8 cellular contexts compared by ENCODE assay signal in genomic region chr17:1577186-1577585, GRCh38. TPM values are rescaled to one million over a fixed set of nuclear protein-coding genes. Genes with fewer than 3 reads are reported as not detected.
DNase-seq lines count a peak whose midpoint lies in the region; ATAC-seq, FAIRE-seq and TF ChIP-seq lines count a peak whose summit lies in the region.

No MANE protein-coding gene starts in this region.

- no peaks in the 10 kb centered on the region for H4K20me1 ChIP-seq in GM12878 (ENCODE audit: control insufficient read depth, insufficient read depth)

- intact Hi-C loops in GM12878 (cut with micrococcal nuclease; ENCODE audit: unreplicated experiment) = loop anchor here (1.0 to 2.0 kb wide), 2 partner anchors 16 to 50 kb away; no protein-coding TSS in a partner anchor

- no peak overlapping the region for H3K4me3 Mint-ChIP-seq in stimulated activated memory B cell treated with anti-CD40 and anti-IgM and Interleukin-4, amounts not matched to agents 10 μg/mL and 1 μg/mL and 100 μg/mL, for 72 hours
- no peak overlapping the region for H3K4me3 Mint-ChIP-seq in progenitor cell of endocrine pancreas (ENCODE audit: low read depth)

- H3K9ac ChIP-seq in GM12878 (ENCODE audit: control insufficient read depth, insufficient read depth, low read length) = peak overlapping the region; percentile 59

- no TSS peak for BruUV-seq in GM12878 (replicated peaks; lab: Mats Ljungman, UMichigan)

- peaks cover 35% of the 10 kb centered on the region for H3K36me3 Mint-ChIP-seq in stimulated activated memory B cell treated with anti-CD40 and anti-IgM and Interleukin-4, amounts not matched to agents 10 μg/mL and 1 μg/mL and 100 μg/mL, for 72 hours
- peaks cover 2% of the 10 kb centered on the region for H3K36me3 Mint-ChIP-seq in progenitor cell of endocrine pancreas (ENCODE audit: insufficient read depth)

- no peaks in the 10 kb centered on the region; a peak in 1 of 4 replicates for H3K36me3 ChIP-seq in GM12878 (ENCODE audit: control insufficient read depth in 2 of 2, insufficient read depth in 2 of 2, low read length in 1 of 2)

- peaks cover 10% of the 10 kb centered on the region for H3K4me1 ChIP-seq in GM12878 (ENCODE audit: control insufficient read depth, insufficient read depth, low read length)

- TF ChIP-seq POLR2A in GM12878 (IDR thresholded peaks at IDR 0.05; ENCODE audit: low read depth, low read length) = 0 out of 2 replicates have a peak, but pooled peaks have one; percentile 34

- SMC1A ChIA-PET in GM12878 (lab: Charles Lee; ENCODE audit: uncharacterized antibody, unreplicated experiment) = interaction anchor here (0.9 to 3.4 kb wide), 7 partner anchors 13 to 212 kb away, joined by 3 to 19 read pairs (median 5); no protein-coding TSS in a partner anchor

- H3K79me2 ChIP-seq in GM12878 (ENCODE audit: control insufficient read depth, insufficient read depth, low read length) = no peaks in the 10 kb centered on the region

- ATAC-seq in GM12878 (peak; percentile 43), HG02798 (IDR thresholded peaks at IDR 0.05; ENCODE audit: poor library complexity, unreplicated experiment) (no peak)
- peak; percentile 17 for ATAC-seq in stimulated activated memory B cell treated with anti-CD40 and anti-IgM and Interleukin-4, amounts not matched to agents 10 μg/mL and 1 μg/mL and 100 μg/mL, for 72 hours

- H3K4me3 ChIP-seq in GM12878 = no peak overlapping the region

- no peak for TF ChIP-seq RAD21 in GM12878 (IDR thresholded peaks at IDR 0.05; ENCODE audit: insufficient read depth, low read depth, low read length)

- RAD21 ChIA-PET in GM12878 (lab: Charles Lee; ENCODE audit: unreplicated experiment) = interaction anchor here (0.6 to 10.1 kb wide), 5 partner anchors 11 to 62 kb away, joined by 3 to 317 read pairs (median 3); partner anchors contain the start of gene SLC43A2

- H3K27ac Mint-ChIP-seq in stimulated activated memory B cell treated with anti-CD40 and anti-IgM and Interleukin-4, amounts not matched to agents 10 μg/mL and 1 μg/mL and 100 μg/mL, for 72 hours = peak overlapping the region; percentile 89
- H3K27ac Mint-ChIP-seq in progenitor cell of endocrine pancreas = no peak overlapping the region

- no peak for TF ChIP-seq CTCF in GM12878 (IDR thresholded peaks at IDR 0.05 in 2 of 3, conservative IDR thresholded peaks at IDR 0.05 in 1 of 3; ENCODE audit: control insufficient read depth in 2 of 3, extremely low read depth in 1 of 3, insufficient read depth in 1 of 3, low read depth in 3 of 3, low read length in 3 of 3)
- TF ChIP-seq CTCF in progenitor cell of endocrine pancreas (IDR thresholded peaks at IDR 0.05; ENCODE audit: unreplicated experiment) = no peak

- FAIRE-seq in GM12878 (lab: Jason Lieb, UNC) = no peak

- POLR2A ChIA-PET in GM12878 (lab: Charles Lee) = interaction anchor here (0.6 to 1.7 kb wide), 5 partner anchors 30 to 171 kb away, joined by 4 to 9 read pairs (median 4); partner anchors contain the start of gene SLC43A2

- H3K4me1 Mint-ChIP-seq in stimulated activated memory B cell treated with anti-CD40 and anti-IgM and Interleukin-4, amounts not matched to agents 10 μg/mL and 1 μg/mL and 100 μg/mL, for 72 hours = peaks cover 40% of the 10 kb centered on the region
- no peaks in the 10 kb centered on the region for H3K4me1 Mint-ChIP-seq in progenitor cell of endocrine pancreas (ENCODE audit: low read depth)

- peak overlapping the region; percentile 59 for H3K27ac ChIP-seq in GM12878 (ENCODE audit: control insufficient read depth, insufficient read depth)

- in situ Hi-C loops in GM12878 (cut with MboI) = loop anchor here (10.0 kb wide), 1 partner anchor 48 kb away; the partner anchor contains the start of gene SLC43A2

- no peaks in the 10 kb centered on the region for H3K27me3 ChIP-seq in GM12878 (replicated peaks in 1 of 2; ENCODE audit: control insufficient read depth in 2 of 2, insufficient read depth in 2 of 2, low read length in 1 of 2)

- CTCF ChIA-PET in GM12878 (lab: Yijun Ruan, JAX) = interaction anchor here (0.7 to 11.9 kb wide), 8 partner anchors 10 to 68 kb away, joined by 3 to 380 read pairs (median 4); partner anchors contain the start of genes SCARF1 and SLC43A2

- DNase-seq in A172 (ENCODE audit: low spot score) (peak; percentile 95), HUDEP-2 (lab: John Stamatoyannopoulos, UW; ENCODE audit: unreplicated experiment in 76 of 76) (peak in 71 of 76 experiments; percentile 26 to 89 (median 72)), GM12878 (ENCODE audit: low read depth, low spot score) (no peak), iPS-NIHi11 (ENCODE audit: low spot score) (peak; percentile 72), activated gamma-delta T cell treated with Interleukin-2 at 50 U/mL for 16 hours (no peak), progenitor cell of endocrine pancreas (ENCODE audit: low spot score, unreplicated experiment) (no peak)

- H3K27me3 Mint-ChIP-seq in stimulated activated memory B cell treated with anti-CD40 and anti-IgM and Interleukin-4, amounts not matched to agents 10 μg/mL and 1 μg/mL and 100 μg/mL, for 72 hours = no peaks in the 10 kb centered on the region
- no peaks in the 10 kb centered on the region for H3K27me3 Mint-ChIP-seq in progenitor cell of endocrine pancreas

- no peaks in the 10 kb centered on the region for H3K9me3 Mint-ChIP-seq in stimulated activated memory B cell treated with anti-CD40 and anti-IgM and Interleukin-4, amounts not matched to agents 10 μg/mL and 1 μg/mL and 100 μg/mL, for 72 hours
- H3K9me3 Mint-ChIP-seq in progenitor cell of endocrine pancreas (ENCODE audit: low read depth) = no peaks in the 10 kb centered on the region

- WGBS in GM12878 (ENCODE audit: insufficient coverage, insufficient replicate concordance, low lambda C conversion rate, missing lambda C conversion rate) = 90% methylated on average over 9 of the region's 12 CpGs

- peak overlapping the region; percentile 43; the same call in 1 of the 2 replicates for H3K4me2 ChIP-seq in GM12878 (ENCODE audit: control insufficient read depth, insufficient read depth)

- H3K9me3 ChIP-seq in GM12878 (replicated peaks; ENCODE audit: control insufficient read depth, insufficient read depth, low read length) = no peaks in the 10 kb centered on the region

- TF ChIP-seq EP300 in GM12878 (IDR thresholded peaks at IDR 0.05; ENCODE audit: borderline replicate concordance in 1 of 2, control insufficient read depth in 1 of 2, low read depth in 2 of 2, low read length in 2 of 2) = no peak

- peak overlapping the region; percentile 82 for H2AFZ ChIP-seq in GM12878 (ENCODE audit: control insufficient read depth, low read depth, low read length)

TF ChIP-seq in GM12878, 131 proteins besides CTCF, POLR2A, EP300 and RAD21:
- TF ChIP-seq IKZF2 (IDR thresholded peaks at IDR 0.05) (peak; percentile 20 to 47; a peak in 2 of 4 replicates), TAF1 (IDR thresholded peaks at IDR 0.05; ENCODE audit: borderline replicate concordance, low read depth, low read length) (0 out of 2 replicates have a peak, but pooled peaks have one; percentile 14), SMAD5 (IDR thresholded peaks at IDR 0.05; ENCODE audit: low read depth) (no peak), EED (IDR thresholded peaks at IDR 0.05; ENCODE audit: low read depth) (peak; percentile 79), JUNB (IDR thresholded peaks at IDR 0.05) (no peak), PAX5 (IDR thresholded peaks at IDR 0.05; ENCODE audit: borderline replicate concordance, low read depth, low read length) (0 out of 2 replicates have a peak, but pooled peaks have one; percentile 6), LARP7 (IDR thresholded peaks at IDR 0.05) (peak; percentile 16; the same call in 1 of the 2 replicates), RUNX3 (IDR thresholded peaks at IDR 0.05; ENCODE audit: low read length) (peak; percentile 60), IKZF1 (conservative IDR thresholded peaks at IDR 0.05) (peak; percentile 47)

RNA-seq across cellular contexts. Expression of gene PITPNA, which starts 14.6 kb away (rescaled TPM):
- total RNA-seq in A172 (2014; rRNA removed; shearing (Covaris generic)) = 31.6 and 45.9 TPM in 2 replicates
- total RNA-seq in GM12878 (2013; cell fraction: nucleolus; rRNA removed) = 25.6 and 31.4 TPM in 2 replicates
- 24.6 and 24.8 TPM in 2 replicates for total RNA-seq in GM12878 (2014; rRNA removed)
- total RNA-seq in GM12878 (2014; rRNA removed; fragmentation: Illumina TruSeq; extraction: Trizol) = 19.7 and 21.0 TPM in 2 replicates
- 62.8 and 65.4 TPM in 2 replicates for total RNA-seq in GM12878 (2021)
- polyA plus RNA-seq in GM12878 (2011; ENCODE audit: low read depth) = 25.9 TPM
- polyA plus RNA-seq in GM12878 (2011; rRNA removed) = 45.6 and 58.4 TPM in 2 replicates
- 38.9 and 40.8 TPM in 2 replicates for polyA plus RNA-seq in GM12878 (2011; cell fraction: cytosol; rRNA removed)
- polyA plus RNA-seq in GM12878 (2011; cell fraction: nucleus; rRNA removed) = 21.5 and 27.6 TPM in 2 replicates
- 27.0 and 28.6 TPM in 2 replicates for polyA plus RNA-seq in GM12878 (2012)
- polyA plus RNA-seq in GM12878 (2014; fragmentation: Illumina TruSeq; extraction: Trizol) = 67.3 and 88.1 TPM in 2 replicates
- 10 to 100 TPM; 11.0 to 14.6 TPM for polyA plus RNA-seq in GM12878 (2014; fragmentation: Nextera tagmentation; extraction: Ambion mirVana)
- polyA plus RNA-seq in GM12878 (2014; rRNA removed) = 50.4 and 51.8 TPM in 2 replicates
- polyA plus RNA-seq in GM12878 (2016; fragmentation: Nextera tagmentation; extraction: Ambion mirVana) = 10 to 100 TPM in 1 of 2 experiments, 1 to 10 TPM in 1; 5.2 to 41.7 TPM
- polyA minus RNA-seq in GM12878 (2011; rRNA and poly(A)+ RNA removed) = 21.1 and 21.3 TPM in 2 replicates
- 9.2 and 10.2 TPM in 2 replicates for polyA minus RNA-seq in GM12878 (2011; cell fraction: cytosol; rRNA and poly(A)+ RNA removed)
- 2.1 and 4.8 TPM in 2 replicates for polyA minus RNA-seq in GM12878 (2011; cell fraction: nucleus; rRNA and poly(A)+ RNA removed)
- 63.5 and 75.0 TPM in 2 replicates for total RNA-seq in progenitor cell of endocrine pancreas

RNA-seq across cellular contexts. Expression of gene SLC43A2, which starts 51.4 kb away (rescaled TPM):
- total RNA-seq in A172 (2014; rRNA removed; shearing (Covaris generic)) = 6.5 and 8.0 TPM in 2 replicates
- 26.0 and 27.2 TPM in 2 replicates for total RNA-seq in GM12878 (2013; cell fraction: nucleolus; rRNA removed)
- total RNA-seq in GM12878 (2014; rRNA removed) (9.4 and 11.6 TPM in 2 replicates), GM12878 (2014; rRNA removed; fragmentation: Illumina TruSeq; extraction: Trizol) (3.5 and 4.7 TPM in 2 replicates), GM12878 (2021) (14.0 and 14.1 TPM in 2 replicates), progenitor cell of endocrine pancreas (21.1 and 21.9 TPM in 2 replicates)
- 1.0 TPM for polyA plus RNA-seq in GM12878 (2011; ENCODE audit: low read depth)
- polyA plus RNA-seq in GM12878 (2011; rRNA removed) (1.7 and 2.9 TPM in 2 replicates), GM12878 (2014; fragmentation: Illumina TruSeq; extraction: Trizol) (1.6 and 3.9 TPM in 2 replicates), GM12878 (2014; fragmentation: Nextera tagmentation; extraction: Ambion mirVana) (under 1 TPM; 0.03 to 0.13 TPM), GM12878 (2014; rRNA removed) (12.3 and 12.6 TPM in 2 replicates), GM12878 (2016; fragmentation: Nextera tagmentation; extraction: Ambion mirVana) (1 to 10 TPM; 6.7 to 7.4 TPM)
- 4.9 and 6.0 TPM in 2 replicates for polyA plus RNA-seq in GM12878 (2011; cell fraction: cytosol; rRNA removed)
- 4.3 and 4.8 TPM in 2 replicates for polyA plus RNA-seq in GM12878 (2011; cell fraction: nucleus; rRNA removed)
- 3.8 and 3.9 TPM in 2 replicates for polyA plus RNA-seq in GM12878 (2012)
- polyA minus RNA-seq in GM12878 (2011; rRNA and poly(A)+ RNA removed) = 4.2 and 8.9 TPM in 2 replicates
- polyA minus RNA-seq in GM12878 (2011; cell fraction: cytosol; rRNA and poly(A)+ RNA removed) = 2.5 and 6.4 TPM in 2 replicates
- polyA minus RNA-seq in GM12878 (2011; cell fraction: nucleus; rRNA and poly(A)+ RNA removed) = 3.9 and 6.9 TPM in 2 replicates

Comparison
In these comparisons a context has a peak if more than half of its experiments do, and no peak if none do; other contexts are left out.
1. DNase-seq: peak in A172 (single experiment), HUDEP-2 (71 of 76) and iPS-NIHi11 (single experiment); none in GM12878 (single experiment), activated gamma-delta T cell treated with Interleukin-2 at 50 U/mL for 16 hours (single experiment) and progenitor cell of endocrine pancreas (single experiment).